ENCODE assay signal across 8 cellular contexts in genomic region chr14:21734457-21735074, GRCh38.
DNase-seq lines count a peak whose midpoint lies in the region; ATAC-seq, FAIRE-seq and TF ChIP-seq lines count a peak whose summit lies in the region.

No MANE protein-coding gene starts in this region.

- TF ChIP-seq CTCF in RWPE1 (conservative IDR thresholded peaks at IDR 0.05; ENCODE audit: low read depth) (peak; percentile 67), nephron (IDR thresholded peaks at IDR 0.05; ENCODE audit: unreplicated experiment in 3 of 3) (peak; percentile 44 to 59 (median 47))

- CTCF ChIA-PET in RWPE1 (lab: Yijun Ruan, JAX) = interaction anchor here (0.6 to 1.9 kb wide), 19 partner anchors 14 to 958 kb away, joined by 3 to 7 read pairs (median 4); no protein-coding TSS in a partner anchor

- TF ChIP-seq POLR2A in H54 (IDR thresholded peaks at IDR 0.05; ENCODE audit: low read depth, low read length) = no peak

- no peak for ATAC-seq in GM21367 (IDR thresholded peaks at IDR 0.05; ENCODE audit: unreplicated experiment)

- H3K27me3 Mint-ChIP-seq in nephron (ENCODE audit: low read depth) = peaks cover 29% of the 10 kb centered on the region

- POLR2A ChIA-PET in RWPE1 (lab: Yijun Ruan, JAX; ENCODE audit: low non-redundant PET) = no interaction called here

- peak; percentile 32 for DNase-seq in activated CD4-positive, CD25-positive, alpha-beta regulatory T cell treated with anti-CD3 and anti-CD28 coated beads, Interleukin-2, amount 50 U/mL, for 16 hours (ENCODE audit: low read depth, low spot score)
- DNase-seq in activated CD4-positive, CD25-positive, alpha-beta regulatory T cell treated with anti-CD3 and anti-CD28 coated beads, Interleukin-2, amount 50 U/mL, for 72 hours = no peak
- DNase-seq in HS-5 (ENCODE audit: low read depth) (peak; percentile 6), RWPE1 (ENCODE audit: low spot score) (peak; percentile 20), H54 (ENCODE audit: insufficient read length, low spot score) (no peak)
- peak; percentile 56 for DNase-seq in central memory CD4-positive, alpha-beta T cell

- H3K9me3 Mint-ChIP-seq in nephron = no peaks in the 10 kb centered on the region

- no peaks in the 10 kb centered on the region for H3K36me3 Mint-ChIP-seq in nephron (ENCODE audit: low read depth)

- FAIRE-seq in H54 (lab: Jason Lieb, UNC) = no peak

- H3K27ac ChIP-seq in RWPE1 = no peak overlapping the region

- H3K4me1 Mint-ChIP-seq in nephron = no peaks in the 10 kb centered on the region

- H3K4me3 Mint-ChIP-seq in nephron = no peak overlapping the region

- H3K27ac Mint-ChIP-seq in nephron = no peak overlapping the region

Comparison
In these comparisons a context has a peak if more than half of its experiments do, and no peak if none do; other contexts are left out.
1. DNase-seq: peak in activated CD4-positive, CD25-positive, alpha-beta regulatory T cell treated with anti-CD3 and anti-CD28 coated beads, Interleukin-2, amount 50 U/mL, for 16 hours (single experiment), HS-5 (single experiment), RWPE1 (single experiment) and central memory CD4-positive, alpha-beta T cell (single experiment); none in activated CD4-positive, CD25-positive, alpha-beta regulatory T cell treated with anti-CD3 and anti-CD28 coated beads, Interleukin-2, amount 50 U/mL, for 72 hours (single experiment) and H54 (single experiment).